In the genomic region with DNA sequence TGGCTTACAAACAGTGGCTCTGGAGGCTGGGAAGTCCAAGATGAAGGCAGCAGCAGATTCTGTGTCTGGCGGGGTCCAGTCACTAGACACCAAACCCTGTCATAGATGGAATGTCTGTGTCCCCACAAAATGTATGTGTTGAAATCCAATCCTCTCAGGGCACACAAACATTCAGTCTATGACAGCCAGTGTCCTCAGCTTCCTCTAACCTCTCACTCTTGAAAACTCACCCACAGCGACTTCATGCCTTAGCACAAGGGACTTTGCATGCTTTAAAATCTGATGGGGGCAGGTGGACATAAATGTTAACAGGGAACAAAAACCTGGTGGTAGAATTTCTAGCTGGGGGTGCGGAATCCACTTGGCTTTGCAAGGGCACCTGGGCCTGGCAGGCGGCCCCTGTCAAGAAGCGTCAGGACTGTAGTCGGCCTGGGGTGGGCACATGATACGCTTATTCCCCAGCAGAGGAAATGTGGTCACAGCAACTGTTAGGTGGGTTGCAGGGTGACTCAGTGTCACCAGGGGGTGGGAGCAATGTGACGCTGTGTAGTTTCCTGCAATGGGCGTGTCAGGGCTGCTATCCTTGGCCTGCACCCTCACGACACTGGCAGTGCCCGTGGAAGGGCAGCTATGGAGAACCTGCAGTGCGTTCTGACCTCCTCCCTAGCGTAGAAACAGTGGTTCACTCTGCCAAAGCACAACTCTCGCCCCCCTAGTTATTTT, we compare ENCODE assay signal across 8 cellular contexts. TPM values are rescaled to one million over a fixed set of nuclear protein-coding genes. Genes with fewer than 3 reads are reported as not detected.
DNase-seq lines count a peak whose midpoint lies in the region; ATAC-seq lines count a peak whose summit lies in the region.
"Had no signal": no experiment of that assay in that cellular context is flagged by ENCODE, and none has a peak within 500 bp of the region (broad histone marks: within the 10 kb centered on the region; RNA-seq: fewer than 3 reads in every experiment).

No MANE protein-coding gene starts in this region.

- H2AFZ ChIP-seq in mesenchymal stem cell (ENCODE audit: low read depth, low read length): no peak overlapping the region

- H3K4me3 Mint-ChIP-seq in stimulated activated naive CD8-positive, alpha-beta T cell treated with anti-CD3 and anti-CD28 coated beads, Interleukin-15, amount 100 ng/mL, for 72 hours: peak overlapping the region; percentile 85 to 86

- no peak overlapping the region for H3K14ac ChIP-seq in mesenchymal stem cell (ENCODE audit: low read length in 2 of 2)

- H3K36me3 ChIP-seq in mesenchymal stem cell (ENCODE audit: control insufficient read depth in 1 of 2, insufficient read depth in 2 of 2, low read depth in 1 of 2, low read length in 2 of 2): peaks cover 0 to 3% of the 10 kb centered on the region in 2 experiments

- peak; percentile 70 for ATAC-seq in HG03378 (IDR thresholded peaks at IDR 0.05; ENCODE audit: unreplicated experiment)
- ATAC-seq in stimulated activated naive CD8-positive, alpha-beta T cell treated with anti-CD3 and anti-CD28 coated beads, Interleukin-15, amount 100 ng/mL, for 72 hours: peak; percentile 94

- no peaks in the 10 kb centered on the region for H3K27me3 Mint-ChIP-seq in stimulated activated naive CD8-positive, alpha-beta T cell treated with anti-CD3 and anti-CD28 coated beads, Interleukin-15, amount 100 ng/mL, for 72 hours

- no peak overlapping the region for H3K23ac ChIP-seq in mesenchymal stem cell (ENCODE audit: low read length in 2 of 2)

- no peaks in the 10 kb centered on the region for H3K27me3 ChIP-seq in mesenchymal stem cell (ENCODE audit: control insufficient read depth in 1 of 2, insufficient read depth in 1 of 2, low read length in 2 of 2)

- H3K9me3 Mint-ChIP-seq in stimulated activated naive CD8-positive, alpha-beta T cell treated with anti-CD3 and anti-CD28 coated beads, Interleukin-15, amount 100 ng/mL, for 72 hours: no peaks in the 10 kb centered on the region

- H2BK120ac ChIP-seq in mesenchymal stem cell (ENCODE audit: low read depth, low read length): no peak overlapping the region

- H3K4me2 ChIP-seq in mesenchymal stem cell (ENCODE audit: low read length, poor library complexity, severe bottlenecking): no peak overlapping the region

- H2AK5ac ChIP-seq in mesenchymal stem cell (ENCODE audit: low read length, severe bottlenecking): no peak overlapping the region

- no peak overlapping the region for H4K8ac ChIP-seq in mesenchymal stem cell (ENCODE audit: low read length)

- H3K9ac ChIP-seq in mesenchymal stem cell (ENCODE audit: low read length): no peak overlapping the region

- H3K79me1 ChIP-seq in mesenchymal stem cell (replicated peaks; ENCODE audit: low read length, poor library complexity, severe bottlenecking): peaks cover 41% of the 10 kb centered on the region

- no peak overlapping the region for H3K27ac ChIP-seq in mesenchymal stem cell (ENCODE audit: low read length, poor library complexity, severe bottlenecking)

- peak; percentile 62 for DNase-seq in activated T-cell treated with anti-CD3 and anti-CD28 coated beads for 24 hours (ENCODE audit: low read depth)
- no peak for DNase-seq in mesenchymal stem cell
- peak; percentile 77 to 81 for DNase-seq in stimulated activated naive CD8-positive, alpha-beta T cell treated with anti-CD3 and anti-CD28 coated beads, Interleukin-15, amount 100 ng/mL, for 72 hours
- DNase-seq in AG08396 (ENCODE audit: low spot score): no peak
- DNase-seq in superior temporal gyrus (ENCODE audit: extremely low spot score): no peak
- DNase-seq in activated CD4-positive, CD25-positive, alpha-beta regulatory T cell (lab: John Stamatoyannopoulos, UW): no peak
- DNase-seq: SW 1271 had no signal

- H3K18ac ChIP-seq in mesenchymal stem cell (ENCODE audit: low read depth in 1 of 2, low read length in 2 of 2): no peak overlapping the region

- H3K4me1 Mint-ChIP-seq in stimulated activated naive CD8-positive, alpha-beta T cell treated with anti-CD3 and anti-CD28 coated beads, Interleukin-15, amount 100 ng/mL, for 72 hours: peaks cover 96% of the 10 kb centered on the region

- H3K27ac Mint-ChIP-seq in stimulated activated naive CD8-positive, alpha-beta T cell treated with anti-CD3 and anti-CD28 coated beads, Interleukin-15, amount 100 ng/mL, for 72 hours: peak overlapping the region; percentile 98 to 99

- no peaks in the 10 kb centered on the region for H3K9me3 ChIP-seq in mesenchymal stem cell (ENCODE audit: control insufficient read depth, low read length)

- no peak overlapping the region for H2BK15ac ChIP-seq in mesenchymal stem cell (ENCODE audit: low read depth, poor library complexity, severe bottlenecking)

- no peak overlapping the region for H2BK12ac ChIP-seq in mesenchymal stem cell (ENCODE audit: low read length in 2 of 2)

- H3K4ac ChIP-seq in mesenchymal stem cell (ENCODE audit: low read depth in 1 of 2, low read length in 2 of 2): peak overlapping the region in 1 of 2 experiments; percentile 24

- H4K91ac ChIP-seq in mesenchymal stem cell (ENCODE audit: low read length): peak overlapping the region; percentile 9

- H2BK5ac ChIP-seq in mesenchymal stem cell (ENCODE audit: low read depth, low read length, poor library complexity, severe bottlenecking): no peak overlapping the region

- H3K4me1 ChIP-seq in mesenchymal stem cell (ENCODE audit: control insufficient read depth, insufficient read depth, low read depth, low read length): peaks cover 10% of the 10 kb centered on the region

- no peak overlapping the region for H3K4me3 ChIP-seq in mesenchymal stem cell (ENCODE audit: insufficient read depth in 1 of 2, low read depth in 1 of 2, low read length in 2 of 2)

- WGBS in mesenchymal stem cell: 95% methylated on average over 14 of the region's 14 CpGs

RNA-seq across cellular contexts. Expression of a gene that starts 17.7 kb away (rescaled TPM):
- 19.4 TPM for polyA plus RNA-seq in mesenchymal stem cell (2013, experiment 1 of 2)
- polyA plus RNA-seq in mesenchymal stem cell (2013, experiment 2 of 2): 19.3 TPM

Comparison
In these comparisons a context has a peak if more than half of its experiments do, and no peak if none do; other contexts are left out.
1. DNase-seq: peak in activated T-cell treated with anti-CD3 and anti-CD28 coated beads for 24 hours (single experiment) and stimulated activated naive CD8-positive, alpha-beta T cell treated with anti-CD3 and anti-CD28 coated beads, Interleukin-15, amount 100 ng/mL, for 72 hours (2 of 2); none in mesenchymal stem cell (single experiment), AG08396 (single experiment), superior temporal gyrus (single experiment) and activated CD4-positive, CD25-positive, alpha-beta regulatory T cell (0 of 4).